In genomic region chr19:15463865-15464371, GRCh38 we compare ENCODE assay signal across 8 cellular contexts. TPM values are rescaled to one million over a fixed set of nuclear protein-coding genes. Genes with fewer than 3 reads are reported as not detected.
DNase-seq lines count a peak whose midpoint lies in the region; ATAC-seq and TF ChIP-seq lines count a peak whose summit lies in the region.

No MANE protein-coding gene starts in this region.

- peaks cover 48% of the 10 kb centered on the region for H3K4me1 Mint-ChIP-seq in activated CD4-positive, alpha-beta memory T cell treated with anti-CD3 and anti-CD28 coated beads for 36 hours (ENCODE audit: low read depth)

- no peak overlapping the region for H2AFZ ChIP-seq in mammary epithelial cell (ENCODE audit: low read depth, low read length)

- intact Hi-C loops in activated CD4-positive, alpha-beta memory T cell treated with anti-CD3 and anti-CD28 coated beads for 36 hours (cut with micrococcal nuclease): no loop called here
- intact Hi-C loops in esophagus squamous epithelium (cut with DNase I): no loop called here
- intact Hi-C loops in mammary epithelial cell (cut with micrococcal nuclease): no loop called here

- dilution Hi-C loops in mammary epithelial cell (cut with HindIII; ENCODE audit: low sequenced_read_pairs): loop anchor here (5.0 kb wide), 2 partner anchors 57 to 88 kb away; no protein-coding TSS in a partner anchor

- TF ChIP-seq POLR2A in esophagus squamous epithelium (IDR thresholded peaks at IDR 0.05): no peak

- peaks cover 2% of the 10 kb centered on the region for H3K9me3 Mint-ChIP-seq in activated CD4-positive, alpha-beta memory T cell treated with anti-CD3 and anti-CD28 coated beads for 36 hours

- TF ChIP-seq CTCF in GM06990 (IDR thresholded peaks at IDR 0.05; ENCODE audit: insufficient read depth, low read length, poor library complexity, severe bottlenecking) (peak; percentile 0), esophagus squamous epithelium (IDR thresholded peaks at IDR 0.05) (no peak), mammary epithelial cell (conservative IDR thresholded peaks at IDR 0.05 in 1 of 2, IDR thresholded peaks at IDR 0.05 in 1 of 2; ENCODE audit: extremely low read depth in 1 of 2, insufficient read depth in 1 of 2, low read depth in 1 of 2, low read length in 2 of 2) (no peak)

- H3K4me3 ChIP-seq in GM06990 (replicated peaks; ENCODE audit: low read depth, low read length): peak overlapping the region; percentile 90
- peak overlapping the region; percentile 25 to 63 (median 42) for H3K4me3 ChIP-seq in esophagus squamous epithelium
- H3K4me3 ChIP-seq in mammary epithelial cell (replicated peaks in 1 of 3; ENCODE audit: insufficient read depth in 1 of 3, low read depth in 2 of 3, low read length in 3 of 3): no peak overlapping the region

- no peaks in the 10 kb centered on the region for H3K79me2 ChIP-seq in mammary epithelial cell (ENCODE audit: insufficient read depth, low read length)

- POLR2A ChIA-PET in activated CD4-positive, alpha-beta memory T cell treated with anti-CD3 and anti-CD28 coated beads for 36 hours (lab: Charles Lee): interaction anchor here (0.6 to 2.3 kb wide), 10 partner anchors 9 to 132 kb away, joined by 3 to 21 read pairs (median 5); partner anchors contain the start of genes AKAP8, AKAP8L and BRD4

- ATAC-seq in HG03432 (IDR thresholded peaks at IDR 0.05; ENCODE audit: unreplicated experiment): peak; percentile 54

- peak overlapping the region; percentile 96 for H3K27ac Mint-ChIP-seq in activated CD4-positive, alpha-beta memory T cell treated with anti-CD3 and anti-CD28 coated beads for 36 hours

- H3K27ac ChIP-seq in esophagus squamous epithelium: peak overlapping the region; percentile 55 to 84 (median 68)
- H3K27ac ChIP-seq in mammary epithelial cell (ENCODE audit: insufficient read depth, low read depth, low read length): no peak overlapping the region

- BruUV-seq in mammary epithelial cell (replicated peaks; lab: Mats Ljungman, UMichigan): no TSS peak

- H3K9me3 ChIP-seq in esophagus squamous epithelium (no peaks in the 10 kb centered on the region), mammary epithelial cell (replicated peaks; ENCODE audit: insufficient read depth, low read length) (no peaks in the 10 kb centered on the region)

- H3K27me3 ChIP-seq in GM06990 (replicated peaks; ENCODE audit: control insufficient read depth, insufficient read depth, low read length): no peaks in the 10 kb centered on the region
- peaks cover 0 to 42% (median 0%) of the 10 kb centered on the region in 4 donors for H3K27me3 ChIP-seq in esophagus squamous epithelium
- H3K27me3 ChIP-seq in mammary epithelial cell (ENCODE audit: insufficient read depth, low read length): peaks cover 2% of the 10 kb centered on the region

- DNase-seq in GM06990 (ENCODE audit: extremely low read depth, insufficient read length) (peak; percentile 77), esophagus squamous epithelium (lab: John Stamatoyannopoulos, UW) (peak; percentile 20), NCI-H1105 (lab: John Stamatoyannopoulos, UW) (no peak), SK-N-DZ (ENCODE audit: low spot score) (no peak), mammary epithelial cell (no peak)
- DNase-seq in activated CD4-positive, alpha-beta memory T cell treated with anti-CD3 and anti-CD28 coated beads for 36 hours: peak; percentile 88
- peak; percentile 59 for DNase-seq in stimulated activated CD8-positive, alpha-beta memory T cell treated with anti-CD3 and anti-CD28 coated beads, Interleukin-12 subunit alpha, Interleukin-12 subunit beta, amount 100 ng/mL, for 4 hours (ENCODE audit: low read depth)

- H4K20me1 ChIP-seq in mammary epithelial cell (ENCODE audit: insufficient read depth, low read length): no peaks in the 10 kb centered on the region

- H3K27me3 Mint-ChIP-seq in activated CD4-positive, alpha-beta memory T cell treated with anti-CD3 and anti-CD28 coated beads for 36 hours: no peaks in the 10 kb centered on the region

- H3K9ac ChIP-seq in mammary epithelial cell (ENCODE audit: insufficient read depth, low read length): no peak overlapping the region

- in situ Hi-C loops in mammary epithelial cell (cut with MboI; ENCODE audit: low sequenced_read_pairs in 2 of 2): no loop called here

- H3K36me3 ChIP-seq in GM06990 (ENCODE audit: control insufficient read depth, insufficient read depth, low read length): peaks cover 19% of the 10 kb centered on the region
- no peaks in the 10 kb centered on the region for H3K36me3 ChIP-seq in esophagus squamous epithelium
- no peaks in the 10 kb centered on the region for H3K36me3 ChIP-seq in mammary epithelial cell (ENCODE audit: insufficient read depth, low read length)

- H3K4me1 ChIP-seq in esophagus squamous epithelium: peaks cover 0 to 26% (median 5%) of the 10 kb centered on the region in 3 donors
- H3K4me1 ChIP-seq in mammary epithelial cell (ENCODE audit: insufficient read depth, low read length): no peaks in the 10 kb centered on the region

- 40% methylated on average over 1 of the region's 25 CpGs; no CpG with 5 or more reads in 1 of the 2 donors for WGBS in esophagus squamous epithelium, 2 donors
- 80% methylated on average over 8 of the region's 25 CpGs for WGBS in mammary epithelial cell (ENCODE audit: low coverage, missing lambda C conversion rate)

- H3K4me2 ChIP-seq in mammary epithelial cell (ENCODE audit: insufficient read depth, low read depth, low read length): no peak overlapping the region

- H3K36me3 Mint-ChIP-seq in activated CD4-positive, alpha-beta memory T cell treated with anti-CD3 and anti-CD28 coated beads for 36 hours: peaks cover 36% of the 10 kb centered on the region

- peak overlapping the region; percentile 89 for H3K4me3 Mint-ChIP-seq in activated CD4-positive, alpha-beta memory T cell treated with anti-CD3 and anti-CD28 coated beads for 36 hours

- CTCF ChIA-PET in activated CD4-positive, alpha-beta memory T cell treated with anti-CD3 and anti-CD28 coated beads for 36 hours (lab: Charles Lee): interaction anchor here (1.0 to 2.3 kb wide), 7 partner anchors 9 to 91 kb away, joined by 3 to 22 read pairs (median 7); partner anchors contain the start of genes AKAP8L and WIZ
- CTCF ChIA-PET in mammary epithelial cell (lab: Charles Lee; ENCODE audit: low non-redundant PET): no interaction called here

RNA-seq across cellular contexts. Expression of gene RASAL3, which starts 0.4 kb away (rescaled TPM):
- 100 to 1,000 TPM; 125 to 130 TPM for total RNA-seq in activated CD4-positive, alpha-beta memory T cell treated with anti-CD3 and anti-CD28 coated beads for 36 hours
- total RNA-seq in esophagus squamous epithelium (1 to 10 TPM; 2.2 to 5.7 (median 2.9) TPM), mammary epithelial cell (not detected)
- polyA plus RNA-seq in SK-N-DZ (2014; cell fraction: cytosol; rRNA removed): not detected in 2 replicates
- polyA plus RNA-seq in SK-N-DZ (2014; cell fraction: nucleus; rRNA removed): 0.03 TPM in 1 of 2 replicates, not detected in the other
- polyA plus RNA-seq in mammary epithelial cell: not detected
- polyA minus RNA-seq in mammary epithelial cell: not detected

RNA-seq across cellular contexts. Expression of gene WIZ, which starts 14.2 kb away (rescaled TPM):
- 10 to 100 TPM; 18.2 to 21.4 TPM for total RNA-seq in activated CD4-positive, alpha-beta memory T cell treated with anti-CD3 and anti-CD28 coated beads for 36 hours
- total RNA-seq in esophagus squamous epithelium (10 to 100 TPM; 17.2 to 36.5 (median 30.0) TPM), mammary epithelial cell (10 to 100 TPM in 1 of 2 donors, 1 to 10 TPM in 1; 8.8 to 39.6 TPM)
- 26.1 and 26.6 TPM in 2 replicates for polyA plus RNA-seq in SK-N-DZ (2014; cell fraction: cytosol; rRNA removed)
- 16.0 and 21.9 TPM in 2 replicates for polyA plus RNA-seq in SK-N-DZ (2014; cell fraction: nucleus; rRNA removed)
- 14.0 TPM for polyA plus RNA-seq in mammary epithelial cell
- polyA minus RNA-seq in mammary epithelial cell: 5.2 TPM

RNA-seq across cellular contexts. Expression of gene PGLYRP2, which starts 15.4 kb away (rescaled TPM):
- under 1 TPM in 1 of 2 experiments, not detected in 1; 0.24 TPM for total RNA-seq in activated CD4-positive, alpha-beta memory T cell treated with anti-CD3 and anti-CD28 coated beads for 36 hours
- total RNA-seq in esophagus squamous epithelium (not detected), mammary epithelial cell (not detected)
- not detected in 2 replicates for polyA plus RNA-seq in SK-N-DZ (2014; cell fraction: cytosol; rRNA removed)
- not detected in 2 replicates for polyA plus RNA-seq in SK-N-DZ (2014; cell fraction: nucleus; rRNA removed)
- polyA plus RNA-seq in mammary epithelial cell: not detected
- polyA minus RNA-seq in mammary epithelial cell: not detected

RNA-seq across cellular contexts. Expression of gene CYP4F22, which starts 44.4 kb away (rescaled TPM):
- total RNA-seq in activated CD4-positive, alpha-beta memory T cell treated with anti-CD3 and anti-CD28 coated beads for 36 hours: under 1 TPM; 0.50 to 0.56 TPM
- total RNA-seq in esophagus squamous epithelium (10 to 100 TPM in 2 of 4 donors, 1 to 10 TPM in 2; 3.2 to 19.4 (median 11.1) TPM), mammary epithelial cell (not detected)
- not detected in 2 replicates for polyA plus RNA-seq in SK-N-DZ (2014; cell fraction: cytosol; rRNA removed)
- not detected in 2 replicates for polyA plus RNA-seq in SK-N-DZ (2014; cell fraction: nucleus; rRNA removed)
- 0.05 TPM for polyA plus RNA-seq in mammary epithelial cell
- polyA minus RNA-seq in mammary epithelial cell: not detected

RNA-seq across cellular contexts. Expression of gene AKAP8L, which starts 45.1 kb away (rescaled TPM):
- 100 to 1,000 TPM in 1 of 2 experiments, 10 to 100 TPM in 1; 94.2 to 100 TPM for total RNA-seq in activated CD4-positive, alpha-beta memory T cell treated with anti-CD3 and anti-CD28 coated beads for 36 hours
- total RNA-seq in esophagus squamous epithelium (10 to 100 TPM; 33.9 to 90.2 (median 63.4) TPM), mammary epithelial cell (10 to 100 TPM; 55.0 to 75.9 TPM)
- 78.7 and 82.9 TPM in 2 replicates for polyA plus RNA-seq in SK-N-DZ (2014; cell fraction: cytosol; rRNA removed)
- polyA plus RNA-seq in SK-N-DZ (2014; cell fraction: nucleus; rRNA removed): 390 and 410 TPM in 2 replicates
- 24.6 TPM for polyA plus RNA-seq in mammary epithelial cell
- polyA minus RNA-seq in mammary epithelial cell: 47.1 TPM

Comparison
In these comparisons a context has a peak if more than half of its experiments do, and no peak if none do; other contexts are left out.
1. DNase-seq: peak in GM06990 (single experiment), activated CD4-positive, alpha-beta memory T cell treated with anti-CD3 and anti-CD28 coated beads for 36 hours (single experiment), esophagus squamous epithelium (single experiment) and stimulated activated CD8-positive, alpha-beta memory T cell treated with anti-CD3 and anti-CD28 coated beads, Interleukin-12 subunit alpha, Interleukin-12 subunit beta, amount 100 ng/mL, for 4 hours (single experiment); none in NCI-H1105 (single experiment), SK-N-DZ (single experiment) and mammary epithelial cell (single experiment).
2. H3K4me3 ChIP-seq: peak in GM06990 (single experiment) and esophagus squamous epithelium (4 of 4); none in mammary epithelial cell (0 of 3).
3. RNA of gene RASAL3, which starts 0.4 kb away (total RNA-seq): 125 to 130 TPM in activated CD4-positive, alpha-beta memory T cell treated with anti-CD3 and anti-CD28 coated beads for 36 hours; 2.2 to 5.7 TPM in esophagus squamous epithelium and not detected in mammary epithelial cell; every median in the first group is over 10 times any median in the second.